In genomic region chr17:33814852-33815251, GRCh38 we compare ENCODE assay signal across 28 cellular contexts.
"Had no signal": no experiment of that assay in that cellular context is flagged by ENCODE, and none has a peak within 500 bp of the region (broad histone marks: within the 10 kb centered on the region; RNA-seq: fewer than 3 reads in every experiment).

No MANE protein-coding gene starts in this region.

- H3K27me3 ChIP-seq: neural progenitor cell, ovary, right lobe of liver, tibial nerve, upper lobe of left lung, vagina had no signal

- H3K27ac ChIP-seq: neural progenitor cell, ovary, parathyroid adenoma, psoas muscle, right lobe of liver, sigmoid colon, stomach, thoracic aorta, thyroid gland, tibial nerve, upper lobe of left lung, vagina had no signal

- H3K4me2 ChIP-seq: neural progenitor cell had no signal

- H3K36me3 Mint-ChIP-seq: natural killer cell; neural progenitor cell; stimulated activated effector memory CD8-positive, alpha-beta T cell treated with anti-CD3 and anti-CD28 coated beads, Interleukin-12 subunit alpha, Interleukin-12 subunit beta, amount 100 ng/mL, for 72 hours; stimulated activated naive B cell treated with anti-CD40 and anti-IgM and Interleukin-4, amounts not matched to agents 10 μg/mL and 1 μg/mL and 100 μg/mL, for 72 hours had no signal

- H3K27ac Mint-ChIP-seq: natural killer cell; nephron; neural progenitor cell; progenitor cell of endocrine pancreas; stimulated activated effector memory CD8-positive, alpha-beta T cell treated with anti-CD3 and anti-CD28 coated beads, Interleukin-12 subunit alpha, Interleukin-12 subunit beta, amount 100 ng/mL, for 72 hours; stimulated activated naive B cell treated with anti-CD40 and anti-IgM and Interleukin-4, amounts not matched to agents 10 μg/mL and 1 μg/mL and 100 μg/mL, for 72 hours; stimulated activated naive CD8-positive, alpha-beta T cell treated with anti-CD3 and anti-CD28 coated beads, Interleukin-15, Interleukin-2, amounts not matched to agents 100 ng/mL and 50 ng/mL, for 24 hours had no signal

- ATAC-seq: natural killer cell; psoas muscle; right cardiac atrium; right lobe of liver; stimulated activated effector memory CD8-positive, alpha-beta T cell treated with anti-CD3 and anti-CD28 coated beads, Interleukin-12 subunit alpha, Interleukin-12 subunit beta, amount 100 ng/mL, for 72 hours; stimulated activated naive B cell treated with anti-CD40 and anti-IgM and Interleukin-4, amounts not matched to agents 10 μg/mL and 1 μg/mL and 100 μg/mL, for 72 hours had no signal

- H3K9me3 ChIP-seq: ovary, psoas muscle, right lobe of liver, sigmoid colon, stomach, thoracic aorta, thyroid gland, tibial nerve, upper lobe of left lung, vagina had no signal

- DNase-seq: natural killer cell; occipital lobe; ovary; posterior cingulate gyrus; psoas muscle; right cardiac atrium; right lobe of liver; sigmoid colon; small intestine; stimulated activated CD4-positive, alpha-beta T cell treated with anti-CD3 and anti-CD28 coated beads, Interleukin-15, amount 100 ng/mL, for 24 hours; stimulated activated CD4-positive, alpha-beta T cell treated with anti-CD3 and anti-CD28 coated beads, Interleukin-2, amount 100 ng/mL, for 24 hours; stimulated activated CD4-positive, alpha-beta T cell treated with anti-CD3 and anti-CD28 coated beads, Interleukin-2, amount 100 ng/mL, for 48 hours; stimulated activated CD4-positive, alpha-beta T cell treated with anti-CD3 and anti-CD28 coated beads, Interleukin-4, amount 100 ng/mL, for 24 hours; stimulated activated naive B cell treated with anti-CD40 and anti-IgM and Interleukin-4, amounts not matched to agents 10 μg/mL and 1 μg/mL and 100 μg/mL, for 72 hours; stimulated activated naive CD4-positive, alpha-beta T cell treated with Interleukin-2 at 50 U/mL for 16 hours; stomach; thyroid gland; trophoblast cell; upper lobe of left lung had no signal

- H3K9me3 Mint-ChIP-seq: natural killer cell; nephron; neural progenitor cell; stimulated activated effector memory CD8-positive, alpha-beta T cell treated with anti-CD3 and anti-CD28 coated beads, Interleukin-12 subunit alpha, Interleukin-12 subunit beta, amount 100 ng/mL, for 72 hours; stimulated activated naive B cell treated with anti-CD40 and anti-IgM and Interleukin-4, amounts not matched to agents 10 μg/mL and 1 μg/mL and 100 μg/mL, for 72 hours; stimulated activated naive CD8-positive, alpha-beta T cell treated with anti-CD3 and anti-CD28 coated beads, Interleukin-15, Interleukin-2, amounts not matched to agents 100 ng/mL and 50 ng/mL, for 24 hours had no signal

- H3K4me3 Mint-ChIP-seq: natural killer cell; nephron; neural progenitor cell; stimulated activated effector memory CD8-positive, alpha-beta T cell treated with anti-CD3 and anti-CD28 coated beads, Interleukin-12 subunit alpha, Interleukin-12 subunit beta, amount 100 ng/mL, for 72 hours; stimulated activated naive B cell treated with anti-CD40 and anti-IgM and Interleukin-4, amounts not matched to agents 10 μg/mL and 1 μg/mL and 100 μg/mL, for 72 hours; stimulated activated naive CD8-positive, alpha-beta T cell treated with anti-CD3 and anti-CD28 coated beads, Interleukin-15, Interleukin-2, amounts not matched to agents 100 ng/mL and 50 ng/mL, for 24 hours had no signal

- H3K4me3 ChIP-seq: neural progenitor cell, ovary, psoas muscle, right lobe of liver, sigmoid colon, stomach, thoracic aorta, thyroid gland, tibial nerve, upper lobe of left lung, vagina had no signal

- H3K36me3 ChIP-seq: neural progenitor cell, ovary, right lobe of liver, sigmoid colon, stomach, thoracic aorta, thyroid gland, tibial nerve, upper lobe of left lung, vagina had no signal

- H3K9ac ChIP-seq: neural progenitor cell, parathyroid adenoma had no signal

- H3K4me1 ChIP-seq: parathyroid adenoma, psoas muscle, right lobe of liver, sigmoid colon, thyroid gland, tibial nerve, vagina had no signal

- H3K4me1 Mint-ChIP-seq: natural killer cell; nephron; stimulated activated effector memory CD8-positive, alpha-beta T cell treated with anti-CD3 and anti-CD28 coated beads, Interleukin-12 subunit alpha, Interleukin-12 subunit beta, amount 100 ng/mL, for 72 hours; stimulated activated naive B cell treated with anti-CD40 and anti-IgM and Interleukin-4, amounts not matched to agents 10 μg/mL and 1 μg/mL and 100 μg/mL, for 72 hours had no signal
